8 cellular contexts compared by ENCODE assay signal in genomic region chr1:94418664-94419655, GRCh38. TPM values are rescaled to one million over a fixed set of nuclear protein-coding genes. Genes with fewer than 3 reads are reported as not detected.
DNase-seq lines count a peak whose midpoint lies in the region; ATAC-seq and TF ChIP-seq lines count a peak whose summit lies in the region.

No MANE protein-coding gene starts in this region.

- DNase-seq in C1 segment of cervical spinal cord (lab: John Stamatoyannopoulos, UW): peak in 11 of 14 donors; percentile 18 to 74 (median 53)
- peak in 1 of 2 experiments; percentile 54 for DNase-seq in SJSA1 (ENCODE audit: low read depth in 1 of 2, low spot score in 2 of 2)
- peak; percentile 52 for DNase-seq in lower lobe of right lung

- no peak for TF ChIP-seq CTCF in lower lobe of right lung (IDR thresholded peaks at IDR 0.05)

- WGBS in ectodermal cell, 2 experiments: 4 to 5% methylated on average over 51 to 52 of the region's 52 CpGs

- H3K27ac ChIP-seq in SJSA1 (no peak overlapping the region), ectodermal cell (ENCODE audit: insufficient read depth, low read depth, low read length, poor library complexity, severe bottlenecking) (no peak overlapping the region), lower lobe of right lung (peak overlapping the region; percentile 92), temporal lobe (ENCODE audit: low read depth, low read length) (peak overlapping the region; percentile 95)

- H3K9me3 ChIP-seq in SJSA1 (replicated peaks) (no peaks in the 10 kb centered on the region), ectodermal cell (ENCODE audit: control insufficient read depth, low read length) (no peaks in the 10 kb centered on the region), lower lobe of right lung (no peaks in the 10 kb centered on the region)

- intact Hi-C loops in lower lobe of right lung (cut with DNase I): no loop called here

- ATAC-seq in GM18858 (IDR thresholded peaks at IDR 0.05; ENCODE audit: unreplicated experiment): peak; percentile 7
- ATAC-seq in HG03196 (IDR thresholded peaks at IDR 0.05; ENCODE audit: unreplicated experiment): peak; percentile 31
- peak; percentile 51 to 52 for ATAC-seq in lower lobe of right lung
- ATAC-seq in GM18520 (IDR thresholded peaks at IDR 0.05; ENCODE audit: unreplicated experiment): no peak

- H3K4me3 ChIP-seq in SJSA1: peak overlapping the region; percentile 82
- peak overlapping the region; percentile 92 for H3K4me3 ChIP-seq in ectodermal cell (ENCODE audit: insufficient read depth, low read depth, low read length)
- peak overlapping the region; percentile 91 for H3K4me3 ChIP-seq in lower lobe of right lung

- 0 out of 2 replicates have a peak, but pooled peaks cover 4% of the 10 kb centered on the region for H3K36me3 ChIP-seq in SJSA1
- no peaks in the 10 kb centered on the region for H3K36me3 ChIP-seq in ectodermal cell (ENCODE audit: control insufficient read depth, insufficient read depth, low read length)
- H3K36me3 ChIP-seq in lower lobe of right lung: no peaks in the 10 kb centered on the region

- H3K27me3 ChIP-seq in SJSA1 (replicated peaks) (no peaks in the 10 kb centered on the region), ectodermal cell (ENCODE audit: control insufficient read depth, insufficient read depth, low read length, poor library complexity, severe bottlenecking) (peaks cover 15% of the 10 kb centered on the region), lower lobe of right lung (ENCODE audit: low read depth) (no peaks in the 10 kb centered on the region)

- H3K4me1 ChIP-seq in SJSA1 (replicated peaks) (peaks cover 24% of the 10 kb centered on the region), ectodermal cell (ENCODE audit: control insufficient read depth, insufficient read depth, low read length) (peaks cover 10% of the 10 kb centered on the region), lower lobe of right lung (peaks cover 34% of the 10 kb centered on the region)

RNA-seq across cellular contexts. Expression of gene ABCD3, which starts 0.8 kb away (rescaled TPM):
- total RNA-seq in SJSA1 (2014; rRNA removed; shearing (Covaris generic)): 53.4 and 64.6 TPM in 2 replicates
- polyA plus RNA-seq in ectodermal cell (2013, experiment 1 of 4): 27.0 TPM
- 28.9 TPM for polyA plus RNA-seq in ectodermal cell (2013, experiment 2 of 4)
- 22.1 TPM for polyA plus RNA-seq in ectodermal cell (2013, experiment 3 of 4)
- polyA plus RNA-seq in ectodermal cell (2013, experiment 4 of 4): 25.0 TPM
- 54.9 TPM for total RNA-seq in lower lobe of right lung
- total RNA-seq in temporal lobe: 70.1 TPM

Comparison
In these comparisons a context has a peak if more than half of its experiments do, and no peak if none do; other contexts are left out.
1. H3K27ac ChIP-seq: peak in lower lobe of right lung (single experiment) and temporal lobe (single experiment); none in SJSA1 (single experiment) and ectodermal cell (single experiment).
2. Peak in every context shown above with its lines, with median percentiles within 50 percentile points of each other: H3K4me3 ChIP-seq.